Comparison of ENCODE assay signal across 9 cellular contexts in genomic region chr1:26285366-26286063, GRCh38. TPM values are rescaled to one million over a fixed set of nuclear protein-coding genes. Genes with fewer than 3 reads are reported as not detected.
DNase-seq lines count a peak whose midpoint lies in the region; ATAC-seq, FAIRE-seq and TF ChIP-seq lines count a peak whose summit lies in the region.
"Had no signal": no experiment of that assay in that cellular context is flagged by ENCODE, and none has a peak within 500 bp of the region (broad histone marks: within the 10 kb centered on the region; RNA-seq: fewer than 3 reads in every experiment).

No MANE protein-coding gene starts in this region.

- no peak for ATAC-seq in activated T-helper 17 cell treated with anti-CD3 and anti-CD28 coated beads, Interleukin-2, amount 50 U/mL, for 72 hours (replicated peaks)
- no peak for ATAC-seq in HG02852 (IDR thresholded peaks at IDR 0.05; ENCODE audit: unreplicated experiment)

- H3K27ac Mint-ChIP-seq in activated T-helper 17 cell treated with anti-CD3 and anti-CD28 coated beads, Interleukin-2, amount 50 U/mL, for 72 hours = peak overlapping the region; percentile 90
- H3K27ac Mint-ChIP-seq in immature natural killer cell = peak overlapping the region; percentile 93 to 99 (median 98)

- H3K4me1 Mint-ChIP-seq in activated T-helper 17 cell treated with anti-CD3 and anti-CD28 coated beads, Interleukin-2, amount 50 U/mL, for 72 hours = peaks cover 65% of the 10 kb centered on the region
- H3K4me1 Mint-ChIP-seq in immature natural killer cell = peaks cover 96 to 98% of the 10 kb centered on the region in 2 donors

- peak overlapping the region; percentile 91 for H3K4me3 Mint-ChIP-seq in activated T-helper 17 cell treated with anti-CD3 and anti-CD28 coated beads, Interleukin-2, amount 50 U/mL, for 72 hours
- H3K4me3 Mint-ChIP-seq in immature natural killer cell = peak overlapping the region; percentile 51 to 91 (median 67)

- TF ChIP-seq CTCF in D721Med (IDR thresholded peaks at IDR 0.05; ENCODE audit: insufficient read depth, missing control alignments) = peak; percentile 39

- no peak for TF ChIP-seq POLR2A in H54 (IDR thresholded peaks at IDR 0.05; ENCODE audit: low read depth, low read length)

- no peaks in the 10 kb centered on the region for H3K27me3 Mint-ChIP-seq in activated T-helper 17 cell treated with anti-CD3 and anti-CD28 coated beads, Interleukin-2, amount 50 U/mL, for 72 hours
- H3K27me3 Mint-ChIP-seq in immature natural killer cell (ENCODE audit: low read depth in 3 of 3) = peaks cover 2 to 9% (median 8%) of the 10 kb centered on the region in 3 donors

- TF ChIP-seq EP300 in Ishikawa (IDR thresholded peaks at IDR 0.05; ENCODE audit: borderline replicate concordance) = no peak

- peaks cover 49% of the 10 kb centered on the region for H3K36me3 Mint-ChIP-seq in activated T-helper 17 cell treated with anti-CD3 and anti-CD28 coated beads, Interleukin-2, amount 50 U/mL, for 72 hours (ENCODE audit: low read depth)
- H3K36me3 Mint-ChIP-seq in immature natural killer cell = peaks cover 0 to 9% (median 8%) of the 10 kb centered on the region in 3 donors

- H3K9me3 Mint-ChIP-seq in activated T-helper 17 cell treated with anti-CD3 and anti-CD28 coated beads, Interleukin-2, amount 50 U/mL, for 72 hours = no peaks in the 10 kb centered on the region
- no peaks in the 10 kb centered on the region for H3K9me3 Mint-ChIP-seq in immature natural killer cell

- peak; percentile 46; the same call in 1 of the 2 replicates for TF ChIP-seq RAD21 in Ishikawa (IDR thresholded peaks at IDR 0.05; ENCODE audit: low read depth)

- no peak for FAIRE-seq in D721Med (lab: Jason Lieb, UNC)
- FAIRE-seq in H54 (lab: Jason Lieb, UNC) = no peak

- DNase-seq in D721Med (ENCODE audit: insufficient read length, low spot score) = no peak
- DNase-seq in immature natural killer cell = no peak
- DNase-seq in H54 (ENCODE audit: insufficient read length, low spot score) = no peak
- no peak for DNase-seq in AML-193 (lab: John Stamatoyannopoulos, UW)
- no peak for DNase-seq in GF-D8 (lab: John Stamatoyannopoulos, UW)

TF ChIP-seq in Ishikawa, 13 proteins besides CTCF, POLR2A, EP300 and RAD21:
- TF ChIP-seq YY1 (IDR thresholded peaks at IDR 0.05; ENCODE audit: low read depth) (no peak), FOXM1 (IDR thresholded peaks at IDR 0.05; ENCODE audit: borderline replicate concordance, low read depth) (no peak), ZBTB7A (IDR thresholded peaks at IDR 0.05; ENCODE audit: low read depth) (no peak), USF1 (IDR thresholded peaks at IDR 0.05) (no peak), CREB1 (IDR thresholded peaks at IDR 0.05; ENCODE audit: low read depth) (no peak), CEBPB (IDR thresholded peaks at IDR 0.05) (no peak), MAX (IDR thresholded peaks at IDR 0.05) (no peak), TAF1 (IDR thresholded peaks at IDR 0.05; ENCODE audit: low read depth) (no peak), EGR1 (IDR thresholded peaks at IDR 0.05) (no peak), NFIC (IDR thresholded peaks at IDR 0.05) (no peak), TEAD4 (IDR thresholded peaks at IDR 0.05) (no peak), TCF12 (IDR thresholded peaks at IDR 0.05; ENCODE audit: low read depth) (no peak)
- TF ChIP-seq, protein P1, sequence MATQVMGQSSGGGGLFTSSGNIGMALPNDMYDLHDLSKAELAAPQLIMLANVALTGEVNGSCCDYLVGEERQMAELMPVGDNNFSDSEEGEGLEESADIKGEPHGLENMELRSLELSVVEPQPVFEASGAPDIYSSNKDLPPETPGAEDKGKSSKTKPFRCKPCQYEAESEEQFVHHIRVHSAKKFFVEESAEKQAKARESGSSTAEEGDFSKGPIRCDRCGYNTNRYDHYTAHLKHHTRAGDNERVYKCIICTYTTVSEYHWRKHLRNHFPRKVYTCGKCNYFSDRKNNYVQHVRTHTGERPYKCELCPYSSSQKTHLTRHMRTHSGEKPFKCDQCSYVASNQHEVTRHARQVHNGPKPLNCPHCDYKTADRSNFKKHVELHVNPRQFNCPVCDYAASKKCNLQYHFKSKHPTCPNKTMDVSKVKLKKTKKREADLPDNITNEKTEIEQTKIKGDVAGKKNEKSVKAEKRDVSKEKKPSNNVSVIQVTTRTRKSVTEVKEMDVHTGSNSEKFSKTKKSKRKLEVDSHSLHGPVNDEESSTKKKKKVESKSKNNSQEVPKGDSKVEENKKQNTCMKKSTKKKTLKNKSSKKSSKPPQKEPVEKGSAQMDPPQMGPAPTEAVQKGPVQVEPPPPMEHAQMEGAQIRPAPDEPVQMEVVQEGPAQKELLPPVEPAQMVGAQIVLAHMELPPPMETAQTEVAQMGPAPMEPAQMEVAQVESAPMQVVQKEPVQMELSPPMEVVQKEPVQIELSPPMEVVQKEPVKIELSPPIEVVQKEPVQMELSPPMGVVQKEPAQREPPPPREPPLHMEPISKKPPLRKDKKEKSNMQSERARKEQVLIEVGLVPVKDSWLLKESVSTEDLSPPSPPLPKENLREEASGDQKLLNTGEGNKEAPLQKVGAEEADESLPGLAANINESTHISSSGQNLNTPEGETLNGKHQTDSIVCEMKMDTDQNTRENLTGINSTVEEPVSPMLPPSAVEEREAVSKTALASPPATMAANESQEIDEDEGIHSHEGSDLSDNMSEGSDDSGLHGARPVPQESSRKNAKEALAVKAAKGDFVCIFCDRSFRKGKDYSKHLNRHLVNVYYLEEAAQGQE (IDR thresholded peaks at IDR 0.05; ENCODE audit: low read depth) = no peak

RNA-seq across cellular contexts. Expression of gene SH3BGRL3, which starts 5.6 kb away (rescaled TPM):
- total RNA-seq in activated T-helper 17 cell treated with anti-CD3 and anti-CD28 coated beads, Interleukin-2, amount 50 U/mL, for 72 hours = 100 to 1,000 TPM; 258 to 280 TPM
- polyA plus RNA-seq in immature natural killer cell = 1,000 to 10,000 TPM; 1,203 to 2,040 (median 1,333) TPM

RNA-seq across cellular contexts. Expression of gene UBXN11, which starts 20.9 kb away (rescaled TPM):
- 10 to 100 TPM; 17.9 to 23.2 TPM for total RNA-seq in activated T-helper 17 cell treated with anti-CD3 and anti-CD28 coated beads, Interleukin-2, amount 50 U/mL, for 72 hours
- 1 to 10 TPM; 5.7 to 8.8 (median 8.3) TPM for polyA plus RNA-seq in immature natural killer cell

RNA-seq across cellular contexts. Expression of gene CD52, which starts 32.2 kb away (rescaled TPM):
- total RNA-seq in activated T-helper 17 cell treated with anti-CD3 and anti-CD28 coated beads, Interleukin-2, amount 50 U/mL, for 72 hours = 100 to 1,000 TPM; 218 to 542 TPM
- 1,000 to 10,000 TPM; 3,509 to 3,975 (median 3,639) TPM for polyA plus RNA-seq in immature natural killer cell
- total RNA-seq: pulmonary artery endothelial cell had no signal

RNA-seq across cellular contexts. Expression of gene CEP85, which starts 51.5 kb away (rescaled TPM):
- 10 to 100 TPM; 34.8 to 37.7 TPM for total RNA-seq in activated T-helper 17 cell treated with anti-CD3 and anti-CD28 coated beads, Interleukin-2, amount 50 U/mL, for 72 hours
- 1 to 10 TPM; 4.0 to 6.9 (median 5.4) TPM for polyA plus RNA-seq in immature natural killer cell
